25 cellular contexts compared by ENCODE assay signal in the genomic region with DNA sequence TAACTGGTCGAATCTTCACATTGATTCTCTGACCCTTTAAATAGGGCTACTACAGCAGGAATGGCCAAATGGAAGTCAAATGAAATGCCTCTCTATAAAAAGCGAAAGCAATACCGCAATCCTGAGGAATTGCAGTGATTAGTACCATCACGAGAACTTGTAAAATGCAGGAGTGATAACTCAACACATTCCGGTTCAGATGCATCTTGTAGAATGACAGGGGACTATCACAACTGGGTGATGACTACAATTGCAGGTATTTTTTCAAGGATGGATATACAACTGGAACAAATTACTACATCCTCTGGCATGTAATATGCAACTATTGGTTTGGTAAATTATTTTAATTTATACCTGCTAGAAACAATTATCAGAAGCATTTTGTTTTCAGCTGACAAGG.
"Had no signal": no experiment of that assay in that cellular context is flagged by ENCODE, and none has a peak within 500 bp of the region (broad histone marks: within the 10 kb centered on the region; RNA-seq: fewer than 3 reads in every experiment).

No MANE protein-coding gene starts in this region.

- DNase-seq: dermis blood vessel endothelial cell; dorsolateral prefrontal cortex; effector CD8-positive, alpha-beta T cell; effector memory CD8-positive, alpha-beta T cell; endodermal cell; erythroblast; esophagus squamous epithelium; foreskin fibroblast; foreskin melanocyte; gastrocnemius medialis; heart left ventricle; hypothalamus; immature natural killer cell; islet precursor cell; kidney; kidney glomerular epithelial cell; left cardiac atrium; left lung; left ventricle myocardium superior; lower lobe of right lung; mesenchymal stem cell; mucosa of descending colon; naive B cell; naive thymus-derived CD8-positive, alpha-beta T cell had no signal

- ATAC-seq: effector memory CD8-positive, alpha-beta T cell; esophagus mucosa; gastrocnemius medialis; heart left ventricle; left cardiac atrium; left lung; left ventricle myocardium superior; lower lobe of right lung; mucosa of descending colon; naive thymus-derived CD8-positive, alpha-beta T cell had no signal
